ENCODE assay signal across 1 cellular context in genomic region chr6:121093928-121094327, GRCh38.
TF ChIP-seq lines count a peak whose summit lies in the region.

No MANE protein-coding gene starts in this region.

TF ChIP-seq in SK-N-SH treated with all-trans-retinoic acid at 6 μM for 48 hours, 23 proteins besides CTCF, POLR2A, EP300 and RAD21 (continued from another document):
- TF ChIP-seq, protein P1, sequence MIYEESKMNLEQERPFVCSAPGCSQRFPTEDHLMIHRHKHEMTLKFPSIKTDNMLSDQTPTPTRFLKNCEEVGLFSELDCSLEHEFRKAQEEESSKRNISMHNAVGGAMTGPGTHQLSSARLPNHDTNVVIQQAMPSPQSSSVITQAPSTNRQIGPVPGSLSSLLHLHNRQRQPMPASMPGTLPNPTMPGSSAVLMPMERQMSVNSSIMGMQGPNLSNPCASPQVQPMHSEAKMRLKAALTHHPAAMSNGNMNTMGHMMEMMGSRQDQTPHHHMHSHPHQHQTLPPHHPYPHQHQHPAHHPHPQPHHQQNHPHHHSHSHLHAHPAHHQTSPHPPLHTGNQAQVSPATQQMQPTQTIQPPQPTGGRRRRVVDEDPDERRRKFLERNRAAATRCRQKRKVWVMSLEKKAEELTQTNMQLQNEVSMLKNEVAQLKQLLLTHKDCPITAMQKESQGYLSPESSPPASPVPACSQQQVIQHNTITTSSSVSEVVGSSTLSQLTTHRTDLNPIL (CRISPR knock-in tag; IDR thresholded peaks at IDR 0.05; ENCODE audit: low read depth) = no peak
- TF ChIP-seq CSDC2 (CRISPR knock-in tag; IDR thresholded peaks at IDR 0.05) (no peak), POU6F1 (CRISPR knock-in tag; IDR thresholded peaks at IDR 0.05; ENCODE audit: borderline replicate concordance, low read depth) (no peak)
- TF ChIP-seq, protein P2, sequence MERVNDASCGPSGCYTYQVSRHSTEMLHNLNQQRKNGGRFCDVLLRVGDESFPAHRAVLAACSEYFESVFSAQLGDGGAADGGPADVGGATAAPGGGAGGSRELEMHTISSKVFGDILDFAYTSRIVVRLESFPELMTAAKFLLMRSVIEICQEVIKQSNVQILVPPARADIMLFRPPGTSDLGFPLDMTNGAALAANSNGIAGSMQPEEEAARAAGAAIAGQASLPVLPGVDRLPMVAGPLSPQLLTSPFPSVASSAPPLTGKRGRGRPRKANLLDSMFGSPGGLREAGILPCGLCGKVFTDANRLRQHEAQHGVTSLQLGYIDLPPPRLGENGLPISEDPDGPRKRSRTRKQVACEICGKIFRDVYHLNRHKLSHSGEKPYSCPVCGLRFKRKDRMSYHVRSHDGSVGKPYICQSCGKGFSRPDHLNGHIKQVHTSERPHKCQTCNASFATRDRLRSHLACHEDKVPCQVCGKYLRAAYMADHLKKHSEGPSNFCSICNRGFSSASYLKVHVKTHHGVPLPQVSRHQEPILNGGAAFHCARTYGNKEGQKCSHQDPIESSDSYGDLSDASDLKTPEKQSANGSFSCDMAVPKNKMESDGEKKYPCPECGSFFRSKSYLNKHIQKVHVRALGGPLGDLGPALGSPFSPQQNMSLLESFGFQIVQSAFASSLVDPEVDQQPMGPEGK (CRISPR knock-in tag; IDR thresholded peaks at IDR 0.05; ENCODE audit: borderline replicate concordance) = no peak
TF ChIP-seq in SK-N-SH treated with all-trans-retinoic acid at 6 μM for 48 hours: peak in this region for 0.
